Comparison of ENCODE assay signal across 13 cellular contexts in the genomic region with DNA sequence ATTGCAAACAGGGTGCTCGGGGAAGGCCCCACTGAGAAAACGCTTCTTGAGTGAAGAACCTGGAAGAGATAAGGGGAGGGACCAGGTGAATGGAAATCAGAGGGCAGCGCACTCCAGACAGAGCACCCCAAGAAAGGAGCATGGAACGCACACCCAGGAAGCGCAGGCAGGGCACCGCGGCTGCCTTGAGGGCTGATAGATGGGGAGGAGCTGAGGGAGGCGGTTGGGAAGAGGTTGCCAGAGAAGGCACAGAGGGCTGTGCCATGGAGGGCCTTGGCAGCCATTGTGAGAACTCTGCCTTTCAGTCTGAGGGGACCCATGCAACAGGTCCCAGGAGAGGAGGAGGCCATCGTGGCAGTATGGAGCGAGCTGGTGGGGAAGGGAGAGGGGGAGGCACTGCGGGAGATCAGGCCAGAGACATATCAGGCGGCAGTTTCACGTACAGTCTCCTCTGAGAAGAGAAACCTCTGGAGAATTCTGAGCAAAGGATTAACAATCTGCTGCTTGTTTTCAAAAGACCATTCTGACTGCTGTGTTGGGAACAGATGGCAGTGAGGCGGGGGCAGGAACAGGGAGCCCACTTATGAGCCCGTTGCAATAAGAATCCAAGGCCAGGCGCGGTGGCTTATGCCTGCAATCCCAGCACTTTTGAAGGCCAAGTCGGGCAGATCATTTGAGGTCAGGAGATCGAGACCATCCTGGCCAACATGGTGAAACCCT.
"Had no signal": no experiment of that assay in that cellular context is flagged by ENCODE, and none has a peak within 500 bp of the region (broad histone marks: within the 10 kb centered on the region; RNA-seq: fewer than 3 reads in every experiment).

No MANE protein-coding gene starts in this region.

- H3K4me1 ChIP-seq: heart left ventricle had no signal

- DNase-seq: activated CD4-positive, alpha-beta T cell treated with anti-CD3 and anti-CD28 coated beads, Interleukin-2, amount 50 U/mL, for 4 hours; activated CD8-positive, alpha-beta memory T cell treated with anti-CD3 and anti-CD28 coated beads, Interleukin-2, amount 10 ng/mL, durations not matched to agents 7 days and 5 days; activated effector memory CD4-positive, alpha-beta T cell treated with Interleukin-2 at 50 U/mL for 16 hours; activated T-cell treated with anti-CD3 and anti-CD28 coated beads, Interleukin-2, amount 50 U/mL, for 24 hours; heart left ventricle; mammary epithelial cell; mucosa of descending colon; naive thymus-derived CD8-positive, alpha-beta T cell; stimulated activated CD4-positive, alpha-beta T cell treated with anti-CD3 and anti-CD28 coated beads, Interleukin-2, amount 100 ng/mL, for 48 hours; stimulated activated CD8-positive, alpha-beta memory T cell treated with anti-CD3 and anti-CD28 coated beads, Interleukin-4, amount 100 ng/mL, for 48 hours; stimulated activated naive CD8-positive, alpha-beta T cell treated with anti-CD3 and anti-CD28 coated beads, Interleukin-15, Interleukin-2, amounts not matched to agents 100 U/mL and 50 U/mL, for 24 hours had no signal

- H3K27ac ChIP-seq: esophagus muscularis mucosa, heart left ventricle, thoracic aorta had no signal

- H3K36me3 ChIP-seq: esophagus muscularis mucosa, heart left ventricle, thoracic aorta had no signal

- H3K9me3 ChIP-seq: esophagus muscularis mucosa, heart left ventricle, mucosa of descending colon, thoracic aorta had no signal

- H3K4me3 ChIP-seq: esophagus muscularis mucosa, heart left ventricle, mucosa of descending colon, thoracic aorta had no signal

- H3K27me3 ChIP-seq: esophagus muscularis mucosa, heart left ventricle had no signal
